In the genomic region with DNA sequence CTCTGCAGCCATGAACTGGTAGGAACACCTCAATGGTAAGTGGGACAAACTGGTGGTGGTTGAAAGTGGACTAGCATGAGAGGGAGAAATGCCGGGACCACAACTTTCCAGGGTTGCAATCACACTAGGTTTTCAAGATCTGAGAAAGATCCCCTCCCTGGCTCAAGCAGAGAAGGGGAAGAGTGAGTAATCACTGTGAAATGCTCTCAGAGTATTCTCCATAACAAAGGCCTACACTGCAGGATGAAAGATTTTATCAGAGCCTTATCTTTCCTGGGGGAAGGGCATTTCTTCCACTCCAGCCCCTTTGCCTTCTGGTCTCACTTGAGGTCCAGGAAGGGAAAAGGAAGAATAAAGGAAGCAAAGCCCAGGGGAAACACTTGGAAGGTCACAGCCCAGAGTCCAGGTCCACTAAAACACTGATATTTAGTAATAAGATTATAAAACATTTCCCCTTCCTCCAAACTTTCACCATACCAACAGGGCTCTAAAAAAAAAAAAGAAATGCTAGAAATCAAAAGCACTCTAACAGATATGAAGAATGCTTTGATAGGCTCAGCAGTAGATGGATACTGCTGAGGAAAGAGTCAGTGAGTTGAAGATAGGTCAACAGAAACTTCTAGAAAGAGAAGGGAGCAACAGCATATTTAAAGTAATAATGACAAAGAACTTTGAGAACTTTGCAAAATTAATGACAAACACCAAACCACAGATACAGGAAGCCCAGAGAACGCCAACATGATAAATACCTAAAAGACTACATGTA, we compare ENCODE assay signal across 11 cellular contexts.
DNase-seq lines count a peak whose midpoint lies in the region; ATAC-seq and TF ChIP-seq lines count a peak whose summit lies in the region.
"Had no signal": no experiment of that assay in that cellular context is flagged by ENCODE, and none has a peak within 500 bp of the region (broad histone marks: within the 10 kb centered on the region; RNA-seq: fewer than 3 reads in every experiment).

No MANE protein-coding gene starts in this region.

- ATAC-seq in GM19351 (IDR thresholded peaks at IDR 0.05; ENCODE audit: unreplicated experiment) = no peak
- ATAC-seq in GM19395 (IDR thresholded peaks at IDR 0.05; ENCODE audit: unreplicated experiment) = no peak

- H3K27ac ChIP-seq in HUES6 (ENCODE audit: low read depth, low read length) = peak overlapping the region; percentile 86
- H3K27ac ChIP-seq: BLaER1, stomach had no signal

- H3K27me3 Mint-ChIP-seq in chondrocyte (ENCODE audit: low read depth) = no peaks in the 10 kb centered on the region

- peak overlapping the region; percentile 85 for H3K9ac ChIP-seq in HUES6 (ENCODE audit: low read length)
- H3K9ac ChIP-seq: BLaER1 had no signal

- H3K27me3 ChIP-seq in HUES6 (ENCODE audit: control insufficient read depth, insufficient read depth, low read length) = no peaks in the 10 kb centered on the region
- H3K27me3 ChIP-seq: BLaER1, stomach had no signal

- H3K9me3 ChIP-seq in HUES6 (ENCODE audit: control insufficient read depth, insufficient read depth, low read depth, low read length) = no peaks in the 10 kb centered on the region
- H3K9me3 ChIP-seq: BLaER1, stomach had no signal

- no peak overlapping the region for H3K4me3 Mint-ChIP-seq in chondrocyte (ENCODE audit: unreplicated experiment)

- peaks cover 15% of the 10 kb centered on the region for H3K4me1 Mint-ChIP-seq in chondrocyte (ENCODE audit: low read depth)

- peak; percentile 28 for DNase-seq in AG08396 (ENCODE audit: low spot score)
- DNase-seq in chondrocyte (ENCODE audit: low spot score) = no peak
- DNase-seq in kidney glomerular epithelial cell (lab: John Stamatoyannopoulos, UW) = peak; percentile 64
- DNase-seq in GM20000 (ENCODE audit: low spot score) = no peak
- DNase-seq in activated CD8-positive, alpha-beta memory T cell treated with anti-CD3 and anti-CD28 coated beads, Interleukin-2, amount 50 U/mL, for 48 hours = no peak
- DNase-seq: NCI-H446 treated with DMSO at 0.1 percent for 48 hours, stomach had no signal

- H3K4me3 ChIP-seq in HUES6 (ENCODE audit: low read depth, low read length) = peak overlapping the region; percentile 56
- H3K4me3 ChIP-seq: BLaER1, stomach had no signal

- peaks cover 59% of the 10 kb centered on the region for H3K4me1 ChIP-seq in HUES6 (ENCODE audit: control insufficient read depth, insufficient read depth, low read length)
- H3K4me1 ChIP-seq: BLaER1 had no signal

- H3K9me3 Mint-ChIP-seq in chondrocyte (ENCODE audit: low read depth) = peaks cover 6% of the 10 kb centered on the region

- no peak for TF ChIP-seq CTCF in chondrocyte (IDR thresholded peaks at IDR 0.05)
- no peak for TF ChIP-seq CTCF in GM20000 (IDR thresholded peaks at IDR 0.05; ENCODE audit: extremely low read depth, missing control alignments)

- peak overlapping the region; percentile 73 for H3K27ac Mint-ChIP-seq in chondrocyte (ENCODE audit: unreplicated experiment)

- no peaks in the 10 kb centered on the region for H3K36me3 ChIP-seq in HUES6 (ENCODE audit: control insufficient read depth, insufficient read depth, low read length)
- H3K36me3 ChIP-seq: BLaER1, stomach had no signal

- H3K36me3 Mint-ChIP-seq in chondrocyte (ENCODE audit: low read depth) = peaks cover 8% of the 10 kb centered on the region

Comparison
In these comparisons a context has a peak if more than half of its experiments do, and no peak if none do; other contexts are left out.
1. DNase-seq: peak in AG08396 (single experiment) and kidney glomerular epithelial cell (single experiment); none in chondrocyte (single experiment), GM20000 (single experiment) and activated CD8-positive, alpha-beta memory T cell treated with anti-CD3 and anti-CD28 coated beads, Interleukin-2, amount 50 U/mL, for 48 hours (single experiment).